Comparison of ENCODE assay signal across 26 cellular contexts in the genomic region with DNA sequence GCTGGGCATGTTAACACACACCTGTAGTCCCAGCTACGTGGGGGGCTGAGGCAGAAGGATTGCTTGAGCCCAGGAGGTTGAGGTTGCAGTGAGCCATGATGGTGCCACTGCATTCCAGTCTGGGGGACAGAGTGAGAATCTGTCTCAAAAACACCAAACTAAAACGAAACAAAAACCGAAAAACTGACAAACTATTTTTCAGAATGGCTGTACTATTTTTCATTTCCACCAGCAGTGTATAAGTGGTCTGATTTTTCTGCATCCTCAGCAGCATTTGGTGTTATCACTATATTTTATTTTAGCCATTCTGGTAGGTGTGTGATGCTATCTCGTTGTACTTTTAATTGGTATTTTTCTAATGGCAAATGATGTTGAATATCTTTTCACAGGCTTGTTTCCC.
"Had no signal": no experiment of that assay in that cellular context is flagged by ENCODE, and none has a peak within 500 bp of the region (broad histone marks: within the 10 kb centered on the region; RNA-seq: fewer than 3 reads in every experiment).

No MANE protein-coding gene starts in this region.

- H3K9me3 ChIP-seq: suprapubic skin, testis, thoracic aorta, thyroid gland, tibial artery, transverse colon, upper lobe of left lung, upper lobe of right lung, uterus, vagina had no signal

- ATAC-seq: stimulated activated effector memory CD8-positive, alpha-beta T cell treated with anti-CD3 and anti-CD28 coated beads, Interleukin-12 subunit alpha, Interleukin-12 subunit beta, amount 100 ng/mL, for 72 hours; stimulated activated memory B cell treated with anti-CD40 and anti-IgM and Interleukin-4, amounts not matched to agents 10 μg/mL and 1 μg/mL and 100 μg/mL, for 72 hours; stimulated activated naive B cell treated with anti-CD40 and anti-IgM and Interleukin-4, amounts not matched to agents 10 μg/mL and 1 μg/mL and 100 μg/mL, for 72 hours; stimulated activated naive CD8-positive, alpha-beta T cell treated with anti-CD3 and anti-CD28 coated beads, Interleukin-15, amount 100 ng/mL, for 72 hours; stimulated activated naive CD8-positive, alpha-beta T cell treated with anti-CD3 and anti-CD28 coated beads, Interleukin-15, Interleukin-2, amounts not matched to agents 100 U/mL and 50 U/mL, for 24 hours; upper lobe of right lung had no signal

- H3K4me3 ChIP-seq: stomach, suprapubic skin, testis, thoracic aorta, thyroid gland, tibial artery, tibial nerve, transverse colon, upper lobe of left lung, upper lobe of right lung, uterus, vagina had no signal

- H3K36me3 ChIP-seq: stomach, suprapubic skin, thoracic aorta, thyroid gland, tibial artery, tibial nerve, transverse colon, upper lobe of left lung, upper lobe of right lung, uterus, vagina had no signal

- DNase-seq: stimulated activated CD4-positive, alpha-beta T cell treated with anti-CD3 and anti-CD28 coated beads, Interleukin-2, amount 100 ng/mL, for 48 hours; stimulated activated CD4-positive, alpha-beta T cell treated with anti-CD3 and anti-CD28 coated beads, Interleukin-4, amount 100 ng/mL, for 1 hour; stimulated activated CD4-positive, alpha-beta T cell treated with anti-CD3 and anti-CD28 coated beads, Interleukin-4, amount 100 ng/mL, for 24 hours; stimulated activated CD4-positive, alpha-beta T cell treated with anti-CD3 and anti-CD28 coated beads, Interleukin-4, amount 100 ng/mL, for 4 hours; stimulated activated CD8-positive, alpha-beta memory T cell treated with anti-CD3 and anti-CD28 coated beads, Interleukin-4, amount 100 ng/mL, for 48 hours; stimulated activated naive B cell treated with anti-CD40 and anti-IgM and Interleukin-4, amounts not matched to agents 10 μg/mL and 1 μg/mL and 100 μg/mL, for 72 hours; stimulated activated naive CD4-positive, alpha-beta T cell; stimulated activated naive CD4-positive, alpha-beta T cell treated with Interleukin-2 at 50 U/mL for 16 hours; stimulated activated naive CD8-positive, alpha-beta T cell treated with anti-CD3 and anti-CD28 coated beads, Interleukin-15, amount 100 ng/mL, for 72 hours; stimulated activated naive CD8-positive, alpha-beta T cell treated with anti-CD3 and anti-CD28 coated beads, Interleukin-15, Interleukin-2, amounts not matched to agents 100 U/mL and 50 U/mL, for 24 hours; stomach; substantia nigra; testis; thyroid gland; tibial artery; transverse colon; trophoblast cell; upper lobe of left lung; upper lobe of right lung; uterus had no signal

- H3K27me3 ChIP-seq: stomach, suprapubic skin, testis, thyroid gland, tibial artery, tibial nerve, upper lobe of left lung, upper lobe of right lung, uterus, vagina had no signal

- H3K4me1 ChIP-seq: stomach, suprapubic skin, testis, tibial artery, tibial nerve, transverse colon, upper lobe of left lung, upper lobe of right lung, uterus, vagina had no signal

- H3K27ac ChIP-seq: stomach, suprapubic skin, testis, thoracic aorta, thyroid gland, tibial artery, tibial nerve, transverse colon, upper lobe of left lung, upper lobe of right lung, uterus, vagina had no signal
